ENCODE assay signal across 9 cellular contexts in genomic region chr11:12201016-12201985, GRCh38.
A peak's percentile ranks its signal among the peaks of the same experiment; 100 is the strongest.
DNase-seq lines count a peak whose midpoint lies in the region; ATAC-seq and TF ChIP-seq lines count a peak whose summit lies in the region.
"Had no signal": no experiment of that assay in that cellular context is flagged by ENCODE, and none has a peak within 500 bp of the region (broad histone marks: within the 10 kb centered on the region; RNA-seq: fewer than 3 reads in every experiment).

No MANE protein-coding gene starts in this region.

- peaks cover 0 to 4% (median 0%) of the 10 kb centered on the region in 4 donors for H3K4me1 ChIP-seq in right lobe of liver
- H3K4me1 ChIP-seq in uterus, result peaks cover 0 to 9% of the 10 kb centered on the region in 2 donors

- H3K4me3 ChIP-seq in right lobe of liver (no peak overlapping the region), uterus (no peak overlapping the region)

- H3K27me3 Mint-ChIP-seq in activated T-cell treated with anti-CD3 and anti-CD28 coated beads, Interleukin-2, amount 50 U/mL, for 24 hours, result no peaks in the 10 kb centered on the region
- no peaks in the 10 kb centered on the region for H3K27me3 Mint-ChIP-seq in chondrocyte (ENCODE audit: low read depth)

- no peaks in the 10 kb centered on the region for H3K36me3 ChIP-seq in right lobe of liver
- H3K36me3 ChIP-seq in uterus, result no peaks in the 10 kb centered on the region

- peaks cover 94% of the 10 kb centered on the region for H3K36me3 Mint-ChIP-seq in activated T-cell treated with anti-CD3 and anti-CD28 coated beads, Interleukin-2, amount 50 U/mL, for 24 hours (ENCODE audit: low read depth)
- peaks cover 32% of the 10 kb centered on the region for H3K36me3 Mint-ChIP-seq in chondrocyte (ENCODE audit: low read depth)
- H3K36me3 Mint-ChIP-seq: memory B cell had no signal

- H3K27ac ChIP-seq in right lobe of liver, result peak overlapping the region in 2 of 3 donors; percentile 24 to 31
- H3K27ac ChIP-seq in uterus, result peak overlapping the region; percentile 54 to 80

- TF ChIP-seq CTCF in chondrocyte (IDR thresholded peaks at IDR 0.05) (no peak), right lobe of liver (IDR thresholded peaks at IDR 0.05) (no peak), uterus (IDR thresholded peaks at IDR 0.05) (no peak)

- peaks cover 13% of the 10 kb centered on the region for H3K9me3 Mint-ChIP-seq in activated T-cell treated with anti-CD3 and anti-CD28 coated beads, Interleukin-2, amount 50 U/mL, for 24 hours
- H3K9me3 Mint-ChIP-seq in chondrocyte (ENCODE audit: low read depth), result peaks cover 7% of the 10 kb centered on the region

- H3K27me3 ChIP-seq in right lobe of liver (no peaks in the 10 kb centered on the region), uterus (no peaks in the 10 kb centered on the region)

- peak overlapping the region; percentile 72 for H3K27ac Mint-ChIP-seq in activated T-cell treated with anti-CD3 and anti-CD28 coated beads, Interleukin-2, amount 50 U/mL, for 24 hours
- peak overlapping the region; percentile 100 for H3K27ac Mint-ChIP-seq in chondrocyte (ENCODE audit: unreplicated experiment)
- H3K27ac Mint-ChIP-seq: memory B cell had no signal

- H3K4me3 Mint-ChIP-seq in activated T-cell treated with anti-CD3 and anti-CD28 coated beads, Interleukin-2, amount 50 U/mL, for 24 hours, result no peak overlapping the region
- H3K4me3 Mint-ChIP-seq in chondrocyte (ENCODE audit: unreplicated experiment), result no peak overlapping the region
- H3K4me3 Mint-ChIP-seq: memory B cell had no signal

- H3K4me1 Mint-ChIP-seq in activated T-cell treated with anti-CD3 and anti-CD28 coated beads, Interleukin-2, amount 50 U/mL, for 24 hours (ENCODE audit: low read depth), result peaks cover 94% of the 10 kb centered on the region
- H3K4me1 Mint-ChIP-seq in chondrocyte (ENCODE audit: low read depth), result peaks cover 90% of the 10 kb centered on the region
- H3K4me1 Mint-ChIP-seq: memory B cell had no signal

- H3K9me3 ChIP-seq in right lobe of liver (no peaks in the 10 kb centered on the region), uterus (no peaks in the 10 kb centered on the region)

- intact Hi-C loops in right lobe of liver (cut with DNase I) (no loop called here), uterus (cut with DNase I; ENCODE audit: low total_unique reads) (no loop called here)

- no peak for DNase-seq in activated T-cell treated with anti-CD3 and anti-CD28 coated beads, Interleukin-2, amount 50 U/mL, for 24 hours
- DNase-seq in activated T-cell treated with anti-CD3 and anti-CD28 coated beads, Interleukin-2, amount 50 U/mL, for 1 hour, result no peak
- no peak for DNase-seq in chondrocyte (ENCODE audit: low spot score)
- peak in 1 of 3 donors; percentile 49 for DNase-seq in right lobe of liver
- peak in 1 of 2 donors; percentile 50 for DNase-seq in uterus
- DNase-seq in NCI-H128 (lab: John Stamatoyannopoulos, UW; ENCODE audit: unreplicated experiment), result no peak
- no peak for DNase-seq in NCI-H1417 treated with DMSO at 0.1 percent for 48 hours (lab: John Stamatoyannopoulos, UW)
- DNase-seq in MV-4-11 (lab: John Stamatoyannopoulos, UW), result no peak

- 68% methylated on average over 14 of the region's 18 CpGs for WGBS in right lobe of liver (ENCODE audit: insufficient coverage, low coverage, low lambda C conversion rate, missing lambda C conversion rate)

- peak; percentile 43 to 84 (median 82) for ATAC-seq in right lobe of liver

- TF ChIP-seq POLR2A in right lobe of liver (IDR thresholded peaks at IDR 0.05), result no peak
- TF ChIP-seq POLR2A in uterus (IDR thresholded peaks at IDR 0.05), result no peak
